ENCODE assay signal across 13 cellular contexts in the genomic region with DNA sequence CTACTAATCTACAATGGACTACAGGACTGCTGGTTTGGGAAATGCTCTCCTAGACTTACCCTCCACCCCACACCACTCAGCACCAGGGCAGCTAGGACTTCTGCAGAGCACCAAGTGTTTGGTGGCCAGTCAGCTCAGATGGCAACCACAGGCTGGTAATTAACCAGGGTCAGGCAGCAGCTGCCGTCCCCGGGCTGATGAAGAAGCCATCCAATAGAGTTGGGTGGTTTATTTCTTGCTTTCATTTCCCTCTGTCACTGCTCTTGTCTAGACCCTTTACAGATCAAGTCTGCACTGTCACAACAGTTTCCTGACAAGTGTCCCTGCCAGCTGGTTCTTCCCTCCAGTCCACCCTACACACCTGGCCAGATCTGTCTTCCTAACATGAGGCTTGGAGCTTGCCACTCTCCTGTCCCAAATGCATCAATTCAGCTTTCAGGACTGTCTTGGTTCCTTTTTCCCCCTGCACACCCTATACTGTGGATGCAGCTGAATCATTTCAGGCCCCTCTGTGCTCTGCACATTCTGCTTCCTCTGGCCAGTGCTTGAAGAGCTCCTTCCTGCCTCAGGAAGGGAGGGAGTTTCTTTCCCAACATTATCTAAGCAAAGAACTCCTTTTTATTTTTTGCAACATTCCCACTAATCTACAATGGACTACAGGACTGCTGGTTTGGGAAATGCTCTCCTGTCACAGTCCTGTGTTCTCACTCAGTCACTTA. TPM values are rescaled to one million over a fixed set of nuclear protein-coding genes. Genes with fewer than 3 reads are reported as not detected.
DNase-seq lines count a peak whose midpoint lies in the region; ATAC-seq and TF ChIP-seq lines count a peak whose summit lies in the region.
"Had no signal": no experiment of that assay in that cellular context is flagged by ENCODE, and none has a peak within 500 bp of the region (broad histone marks: within the 10 kb centered on the region; RNA-seq: fewer than 3 reads in every experiment).

No MANE protein-coding gene starts in this region.

- DNase-seq in NCI-H510A (lab: John Stamatoyannopoulos, UW) (peak; percentile 3), NCI-H510A treated with DMSO at 0.1 percent for 48 hours (lab: John Stamatoyannopoulos, UW) (no peak), NOMO-1 treated with dmso at 0.1 percent for 144 hours (lab: John Stamatoyannopoulos, UW; ENCODE audit: unreplicated experiment) (peak; percentile 27), spleen (no peak), HK-2 (ENCODE audit: unreplicated experiment) (no peak), left lung (no peak)
- DNase-seq: NCI-H1105, T-helper 2 cell, trophoblast cell had no signal

- H3K27me3 ChIP-seq in spleen (replicated peaks in 1 of 7) (peaks cover 0 to 8% (median 0%) of the 10 kb centered on the region in 7 donors), left lung (no peaks in the 10 kb centered on the region)
- H3K27me3 ChIP-seq: esophagus muscularis mucosa had no signal

- intact Hi-C loops in spleen (cut with DNase I; ENCODE audit: low total_unique reads), result no loop called here
- intact Hi-C loops in left lung (cut with DNase I), result no loop called here

- H3K36me3 ChIP-seq in spleen (no peaks in the 10 kb centered on the region), left lung (no peaks in the 10 kb centered on the region)
- H3K36me3 ChIP-seq: esophagus muscularis mucosa had no signal

- TF ChIP-seq CTCF in spleen (IDR thresholded peaks at IDR 0.05 in 8 of 11, conservative IDR thresholded peaks at IDR 0.05 in 3 of 11), result no peak
- no peak for TF ChIP-seq CTCF in left lung (IDR thresholded peaks at IDR 0.05)

- H3K9me3 ChIP-seq in spleen (no peaks in the 10 kb centered on the region), left lung (no peaks in the 10 kb centered on the region)
- H3K9me3 ChIP-seq: esophagus muscularis mucosa had no signal

- H3K27ac ChIP-seq in spleen, result peak overlapping the region in 7 of 8 donors; percentile 53 to 76 (median 64)
- peak overlapping the region in 1 of 2 donors; percentile 45 for H3K27ac ChIP-seq in left lung
- H3K27ac ChIP-seq: esophagus muscularis mucosa had no signal

- H3K4me3 ChIP-seq in spleen, result no peak overlapping the region
- no peak overlapping the region for H3K4me3 ChIP-seq in left lung
- H3K4me3 ChIP-seq: esophagus muscularis mucosa, lung had no signal

- H3K4me1 ChIP-seq in spleen (peaks cover 10 to 52% (median 41%) of the 10 kb centered on the region in 6 donors), left lung (peaks cover under 1 to 39% of the 10 kb centered on the region in 2 donors)

- TF ChIP-seq POLR2A in spleen (IDR thresholded peaks at IDR 0.05), result no peak

- 0 to 10% (median 5%) methylated on average over 2 of the region's 2 CpGs for WGBS in spleen, 5 donors

- ATAC-seq in HG02678 (IDR thresholded peaks at IDR 0.05; ENCODE audit: unreplicated experiment) (peak; percentile 78), HG02852 (IDR thresholded peaks at IDR 0.05; ENCODE audit: unreplicated experiment) (no peak), left lung (no peak)

RNA-seq across cellular contexts. Expression of gene HSPA9, which starts 30.2 kb away (rescaled TPM):
- total RNA-seq in spleen, result 100 to 1,000 TPM; 108 to 187 (median 158) TPM
- 10 to 100 TPM; 50.4 to 77.7 (median 62.2) TPM for polyA plus RNA-seq in spleen
- 100 to 1,000 TPM; 128 to 205 TPM for total RNA-seq in left lung

Comparison
In these comparisons a context has a peak if more than half of its experiments do, and no peak if none do; other contexts are left out.
1. DNase-seq: peak in NCI-H510A (single experiment) and NOMO-1 treated with dmso at 0.1 percent for 144 hours (single experiment); none in NCI-H510A treated with DMSO at 0.1 percent for 48 hours (single experiment), spleen (single experiment), HK-2 (single experiment) and left lung (0 of 2).